In the genomic region with DNA sequence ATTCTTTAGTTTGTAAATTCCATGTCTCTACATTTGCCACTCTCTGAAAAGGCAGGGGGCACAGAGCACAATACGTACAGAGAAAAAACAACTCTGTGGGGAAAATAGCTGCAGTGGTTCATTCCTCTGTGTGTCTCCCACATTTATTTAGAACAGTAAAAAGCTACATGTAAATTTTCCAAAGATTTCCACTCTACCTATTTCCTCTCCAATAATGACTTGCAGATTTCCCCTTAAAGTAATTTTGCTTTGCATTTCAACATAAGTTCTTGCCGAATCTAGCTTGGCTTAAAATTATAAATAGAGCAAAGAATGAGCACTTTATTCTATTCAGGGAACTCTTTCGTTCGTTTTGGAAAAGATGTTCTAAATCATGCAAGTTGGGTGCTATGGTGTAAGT, we compare ENCODE assay signal across 1 cellular context.
TF ChIP-seq lines count a peak whose summit lies in the region.

No MANE protein-coding gene starts in this region.

TF ChIP-seq in IMR-90, 13 proteins besides CTCF, POLR2A, EP300 and RAD21 (continued from another document):
- TF ChIP-seq MAFK (IDR thresholded peaks at IDR 0.05; ENCODE audit: low read depth, low read length) = no peak
